8 cellular contexts compared by ENCODE assay signal in genomic region chr3:48716982-48717746, GRCh38. TPM values are rescaled to one million over a fixed set of nuclear protein-coding genes. Genes with fewer than 3 reads are reported as not detected.
DNase-seq lines count a peak whose midpoint lies in the region; ATAC-seq, FAIRE-seq and TF ChIP-seq lines count a peak whose summit lies in the region.

Gene IP6K2 (minus strand): TSS chr3:48717221. CDS start chr3:48695291, 21,930 bp downstream.

- H3K4me3 Mint-ChIP-seq in T-cell, result peak within 1 kb of the TSS; percentile 93 to 99 (median 98)
- peak within 1 kb of the TSS; percentile 97 for H3K4me3 Mint-ChIP-seq in type B pancreatic cell

- TF ChIP-seq CTCF in type B pancreatic cell (conservative IDR thresholded peaks at IDR 0.05), result no peak

- peak; percentile 99 for FAIRE-seq in GM12891 (lab: Jason Lieb, UNC)

- POLR2A ChIA-PET in T-cell (lab: Charles Lee), result interaction anchor here (0.6 to 0.7 kb wide), 4 partner anchors 30 to 697 kb away, joined by 3 to 5 read pairs (median 3); no protein-coding TSS in a partner anchor

- ATAC-seq in HG02840 (IDR thresholded peaks at IDR 0.05; ENCODE audit: low FRiP score, unreplicated experiment) (peak; percentile 97), T-cell (replicated peaks in 1 of 4) (peak; percentile 99)

- H3K4me1 Mint-ChIP-seq in T-cell, result peaks cover 44 to 48% (median 44%) of the 10 kb centered on the region in 3 donors
- H3K4me1 Mint-ChIP-seq in type B pancreatic cell (ENCODE audit: unreplicated experiment), result peaks cover 18% of the 10 kb centered on the region

- 2 to 3% (median 2%) methylated on average over 38 of the region's 38 CpGs for WGBS in adipose tissue, 3 donors

- H3K36me3 Mint-ChIP-seq in T-cell (no peaks in the 10 kb centered on the region), type B pancreatic cell (peaks cover 16% of the 10 kb centered on the region)

- CTCF ChIA-PET in T-cell (lab: Charles Lee), result interaction anchor here (0.6 to 1.4 kb wide), 5 partner anchors 31 to 753 kb away, joined by 3 to 5 read pairs (median 3); partner anchors contain the start of gene DAG1 (in 1 of the 2)

- H3K27ac ChIP-seq in adipose tissue (ENCODE audit: low read depth, low read length), result no peak within 1 kb of the TSS

- peak; percentile 92 for TF ChIP-seq POLR2A in GM12891 (IDR thresholded peaks at IDR 0.05; ENCODE audit: low read depth, low read length)

- DNase-seq in GM12891 (ENCODE audit: insufficient read length, low spot score) (peak; percentile 93), NCI-H1436 treated with DMSO at 0.1 percent for 48 hours (lab: John Stamatoyannopoulos, UW) (peak; percentile 54), T-cell (peak; percentile 96 to 99 (median 98)), cardiac septum (ENCODE audit: low spot score) (peak; percentile 100), pons (ENCODE audit: low spot score) (peak; percentile 98), type B pancreatic cell (ENCODE audit: extremely low spot score, unreplicated experiment) (peak; percentile 98)

- intact Hi-C loops in cardiac septum (cut with DNase I), result no loop called here

- H3K27ac Mint-ChIP-seq in T-cell (peak within 1 kb of the TSS; percentile 83 to 95), type B pancreatic cell (peak within 1 kb of the TSS; percentile 96)

- H3K27me3 Mint-ChIP-seq in T-cell (no peaks in the 10 kb centered on the region), type B pancreatic cell (no peaks in the 10 kb centered on the region)

- H3K9me3 Mint-ChIP-seq in T-cell (no peaks in the 10 kb centered on the region), type B pancreatic cell (peaks cover 4% of the 10 kb centered on the region)

TF ChIP-seq in GM12891, 5 proteins besides CTCF, POLR2A, EP300 and RAD21:
- TF ChIP-seq SPI1 (IDR thresholded peaks at IDR 0.05; ENCODE audit: low read depth, low read length), result no peak
- peak; percentile 94 for TF ChIP-seq POLR2AphosphoS5 (IDR thresholded peaks at IDR 0.05; ENCODE audit: low read depth, low read length)
- peak; percentile 88 for TF ChIP-seq TAF1 (IDR thresholded peaks at IDR 0.05; ENCODE audit: low read depth, low read length)
TF ChIP-seq in GM12891: peak in this region for 2.

RNA-seq across cellular contexts. Expression of gene IP6K2, which starts in this region (rescaled TPM):
- polyA plus RNA-seq in GM12891 (2012; ENCODE audit: low read depth, missing spikeins), result 59.7 TPM
- total RNA-seq in T-cell (10 to 100 TPM; 69.0 to 95.7 (median 77.6) TPM), cardiac septum (23.9 TPM), type B pancreatic cell (ENCODE audit: low replicate concordance) (104 and 145 TPM in 2 replicates)
- polyA plus RNA-seq in adipose tissue, result 10 to 100 TPM; 46.7 to 64.0 (median 49.6) TPM
